Comparison of ENCODE assay signal across 8 cellular contexts in genomic region chr2:10043256-10043905, GRCh38. TPM values are rescaled to one million over a fixed set of nuclear protein-coding genes. Genes with fewer than 3 reads are reported as not detected.
DNase-seq lines count a peak whose midpoint lies in the region; ATAC-seq and TF ChIP-seq lines count a peak whose summit lies in the region.

KLF11 (plus strand) TSS chr2:10043550; CDS start chr2:10043717, 167 bp downstream.

- peak; percentile 69 for ATAC-seq in GM18505 (IDR thresholded peaks at IDR 0.05; ENCODE audit: unreplicated experiment)
- ATAC-seq in HG02970 (IDR thresholded peaks at IDR 0.05; ENCODE audit: low FRiP score, unreplicated experiment), result peak; percentile 66

- H3K27ac ChIP-seq in WERI-Rb-1 (peak within 1 kb of the TSS; percentile 90), breast epithelium (peak within 1 kb of the TSS; percentile 95 to 100), skin epidermis (peak within 1 kb of the TSS; percentile 69 to 100 (median 93))

- no peak for TF ChIP-seq CTCF in WERI-Rb-1 (IDR thresholded peaks at IDR 0.05; ENCODE audit: low read depth, low read length)
- TF ChIP-seq CTCF in breast epithelium (IDR thresholded peaks at IDR 0.05), result peak in 1 of 3 donors; percentile 21

- TF ChIP-seq POLR2A in GM18505 (IDR thresholded peaks at IDR 0.05; ENCODE audit: borderline replicate concordance, extremely low read depth, insufficient read depth, insufficient read length) (no peak), breast epithelium (IDR thresholded peaks at IDR 0.05) (no peak)

- no peaks in the 10 kb centered on the region for H3K4me1 ChIP-seq in breast epithelium

- H3K4me3 ChIP-seq in WERI-Rb-1 (ENCODE audit: low read depth, low read length) (peak within 1 kb of the TSS; percentile 47), breast epithelium (peak within 1 kb of the TSS; percentile 57 to 94 (median 67)), skin epidermis (peak within 1 kb of the TSS; percentile 45 to 64 (median 56))

- H3K9me3 ChIP-seq in WERI-Rb-1 (ENCODE audit: severe bottlenecking) (peaks cover 16% of the 10 kb centered on the region), breast epithelium (no peaks in the 10 kb centered on the region)

- H3K36me3 ChIP-seq in WERI-Rb-1 (peaks cover 33% of the 10 kb centered on the region), breast epithelium (no peaks in the 10 kb centered on the region)

- intact Hi-C loops in breast epithelium (cut with DNase I; ENCODE audit: low total_unique reads), result loop anchor here (5.0 to 10.0 kb wide), 3 partner anchors 61 to 489 kb away; partner anchors contain the start of gene ADAM17

- DNase-seq in NCI-H2081 treated with DMSO at 0.1 percent for 48 hours (lab: John Stamatoyannopoulos, UW) (peak; percentile 30), WERI-Rb-1 (no peak), breast epithelium (ENCODE audit: low spot score in 2 of 2) (peak; percentile 88 to 90), iPS-NIHi7 (ENCODE audit: extremely low spot score) (peak; percentile 86), cerebellar nuclear complex (lab: John Stamatoyannopoulos, UW) (no peak)

- H3K27me3 ChIP-seq in WERI-Rb-1 (ENCODE audit: insufficient read depth, low read depth, severe bottlenecking) (no peaks in the 10 kb centered on the region), breast epithelium (no peaks in the 10 kb centered on the region)

RNA-seq across cellular contexts. Expression of gene KLF11, which starts in this region (rescaled TPM):
- total RNA-seq in breast epithelium, result 10 to 100 TPM; 22.0 to 27.5 (median 22.2) TPM

Comparison
In these comparisons a context has a peak if more than half of its experiments do, and no peak if none do; other contexts are left out.
1. DNase-seq: peak in NCI-H2081 treated with DMSO at 0.1 percent for 48 hours (single experiment), breast epithelium (2 of 2) and iPS-NIHi7 (single experiment); none in WERI-Rb-1 (single experiment) and cerebellar nuclear complex (0 of 2).
2. Peak in every context shown above with its lines, with median percentiles within 50 percentile points of each other: H3K27ac ChIP-seq and H3K4me3 ChIP-seq.